In the genomic region with DNA sequence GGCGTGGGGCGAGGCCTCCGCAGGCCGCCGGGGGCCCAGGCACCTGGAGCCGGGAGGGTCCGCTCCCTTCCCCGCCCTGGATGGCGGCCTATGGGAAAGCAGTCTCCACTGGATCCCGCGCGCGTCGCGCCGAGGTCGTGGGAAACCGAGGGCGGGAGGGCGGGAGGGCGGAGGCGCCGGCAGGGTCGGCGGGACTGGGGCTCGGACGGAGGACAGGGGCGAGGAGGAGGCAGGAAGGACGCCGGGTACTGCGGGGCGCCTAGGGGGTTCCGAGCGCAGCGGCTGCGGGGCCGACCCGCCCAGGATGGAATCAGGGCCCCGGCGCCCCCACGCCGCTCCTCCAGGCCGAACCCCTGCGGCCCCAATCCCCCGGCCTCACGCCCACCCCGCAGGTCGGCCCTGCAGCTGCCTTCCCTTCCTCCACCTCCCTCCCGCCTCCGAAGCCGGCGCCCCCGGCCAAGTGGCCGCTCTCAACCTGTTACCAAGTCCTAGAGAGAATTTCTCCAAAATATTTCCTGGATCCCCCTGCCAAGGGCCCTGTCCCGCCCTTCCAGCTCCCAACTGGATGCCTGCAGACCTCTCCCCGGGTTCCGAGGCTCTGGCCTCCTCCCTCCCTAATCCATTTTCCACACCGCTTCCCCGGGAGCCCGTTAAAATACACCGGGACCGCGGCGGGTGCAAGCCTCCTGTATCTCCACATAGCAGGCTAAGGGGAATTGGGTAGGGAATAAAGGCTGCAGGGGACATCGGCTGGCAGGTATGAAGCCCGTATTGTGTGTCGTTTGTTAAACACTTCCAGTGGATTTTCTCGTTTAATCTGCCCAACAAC, we compare ENCODE assay signal across 8 cellular contexts.
A peak's percentile ranks its signal among the peaks of the same experiment; 100 is the strongest.
DNase-seq lines count a peak whose midpoint lies in the region; ATAC-seq, FAIRE-seq and TF ChIP-seq lines count a peak whose summit lies in the region.

No MANE protein-coding gene starts in this region.

- H3K4me3 ChIP-seq in SU-DHL-6 (ENCODE audit: insufficient read depth, low read length, poor library complexity, severe bottlenecking) = no peak overlapping the region
- H3K4me3 ChIP-seq in esophagus muscularis mucosa = peak overlapping the region; percentile 58 to 74 (median 62)

- POLR2A ChIA-PET in naive thymus-derived CD8-positive, alpha-beta T cell (lab: Charles Lee) = interaction anchor here (1.9 to 2.1 kb wide), 2 partner anchors 14 to 146 kb away, joined by 8 to 12 read pairs; partner anchors contain the start of gene ERCC6L2

- TF ChIP-seq EP300 in esophagus muscularis mucosa (IDR thresholded peaks at IDR 0.05) = no peak

- no peak overlapping the region for H3K9ac ChIP-seq in SU-DHL-6 (ENCODE audit: low read length)

- peaks cover 0 to 4% (median 0%) of the 10 kb centered on the region in 3 donors for H3K36me3 Mint-ChIP-seq in naive thymus-derived CD8-positive, alpha-beta T cell

- peak; percentile 38 for DNase-seq in GM03348 (ENCODE audit: low spot score)
- peak; percentile 87 for DNase-seq in esophagus muscularis mucosa (ENCODE audit: extremely low spot score)
- peak in 1 of 10 donors; percentile 21 for DNase-seq in naive thymus-derived CD8-positive, alpha-beta T cell
- no peak for DNase-seq in HTR-8/SVneo (ENCODE audit: insufficient read length, low spot score)
- DNase-seq in NCI-H1436 treated with DMSO at 0.1 percent for 48 hours (lab: John Stamatoyannopoulos, UW) = no peak
- no peak for DNase-seq in central memory CD4-positive, alpha-beta T cell

- H3K27ac Mint-ChIP-seq in naive thymus-derived CD8-positive, alpha-beta T cell = peak overlapping the region; percentile 64 to 96 (median 93)

- H3K27ac ChIP-seq in SU-DHL-6 (ENCODE audit: low read depth, low read length) (no peak overlapping the region), esophagus muscularis mucosa (replicated peaks in 1 of 4) (peak overlapping the region; percentile 69 to 84 (median 74))

- no peaks in the 10 kb centered on the region for H3K79me2 ChIP-seq in SU-DHL-6 (ENCODE audit: insufficient read depth, low read length)

- H3K27me3 ChIP-seq in SU-DHL-6 (ENCODE audit: low read length) = no peaks in the 10 kb centered on the region
- peaks cover 0 to 33% (median 3%) of the 10 kb centered on the region in 4 donors for H3K27me3 ChIP-seq in esophagus muscularis mucosa

- peak overlapping the region; percentile 84 to 98 (median 92) for H3K4me3 Mint-ChIP-seq in naive thymus-derived CD8-positive, alpha-beta T cell

- no peaks in the 10 kb centered on the region for H4K20me1 ChIP-seq in SU-DHL-6 (ENCODE audit: low read depth, low read length)

- peak; percentile 24 to 40 for ATAC-seq in naive thymus-derived CD8-positive, alpha-beta T cell
- no peak for ATAC-seq in GM21723 (IDR thresholded peaks at IDR 0.05; ENCODE audit: unreplicated experiment)

- WGBS in esophagus muscularis mucosa = 4% methylated on average over 38 of the region's 68 CpGs

- no peak overlapping the region for H2AFZ ChIP-seq in SU-DHL-6 (ENCODE audit: low read depth, low read length, severe bottlenecking)

- H3F3A ChIP-seq in SU-DHL-6 (ENCODE audit: insufficient read depth) = no peaks in the 10 kb centered on the region

- TF ChIP-seq POLR2A in esophagus muscularis mucosa (IDR thresholded peaks at IDR 0.05; ENCODE audit: low read depth) = no peak

- peaks cover 46 to 81% (median 72%) of the 10 kb centered on the region in 4 donors for H3K4me1 Mint-ChIP-seq in naive thymus-derived CD8-positive, alpha-beta T cell

- peak overlapping the region; percentile 27 for H3K4me2 ChIP-seq in SU-DHL-6 (ENCODE audit: low read depth, low read length, poor library complexity, severe bottlenecking)

- FAIRE-seq in HTR-8/SVneo (lab: Jason Lieb, UNC) = no peak

- H3K36me3 ChIP-seq in SU-DHL-6 (ENCODE audit: low read length) (no peaks in the 10 kb centered on the region), esophagus muscularis mucosa (peaks cover 0 to 8% (median 6%) of the 10 kb centered on the region in 4 donors)

- H3K27me3 Mint-ChIP-seq in naive thymus-derived CD8-positive, alpha-beta T cell = peaks cover 0 to 17% (median 0%) of the 10 kb centered on the region in 5 donors

- peaks cover 0 to 7% (median 0%) of the 10 kb centered on the region in 9 donors for H3K9me3 Mint-ChIP-seq in naive thymus-derived CD8-positive, alpha-beta T cell

- no peaks in the 10 kb centered on the region for H3K9me2 ChIP-seq in SU-DHL-6 (replicated peaks; ENCODE audit: insufficient read depth, low read length)

- intact Hi-C loops in esophagus muscularis mucosa (cut with DNase I) = loop anchor here (10.0 kb wide), 1 partner anchor 193 kb away; no protein-coding TSS in a partner anchor

- H3K9me3 ChIP-seq in SU-DHL-6 (ENCODE audit: insufficient read depth, low read length) (no peaks in the 10 kb centered on the region), esophagus muscularis mucosa (no peaks in the 10 kb centered on the region)

- TF ChIP-seq CTCF in SU-DHL-6 (IDR thresholded peaks at IDR 0.05; ENCODE audit: insufficient read depth, low read length, poor library complexity, severe bottlenecking) (no peak), esophagus muscularis mucosa (IDR thresholded peaks at IDR 0.05) (no peak)

- H3K4me1 ChIP-seq in esophagus muscularis mucosa = peaks cover 24 to 32% (median 30%) of the 10 kb centered on the region in 4 donors

Comparison
In these comparisons a context has a peak if more than half of its experiments do, and no peak if none do; other contexts are left out.
1. DNase-seq: peak in GM03348 (single experiment) and esophagus muscularis mucosa (single experiment); none in HTR-8/SVneo (single experiment), NCI-H1436 treated with DMSO at 0.1 percent for 48 hours (single experiment) and central memory CD4-positive, alpha-beta T cell (single experiment).